ENCODE assay signal across 15 cellular contexts in genomic region chr6:35319346-35320030, GRCh38.
"Had no signal": no experiment of that assay in that cellular context is flagged by ENCODE, and none has a peak within 500 bp of the region (broad histone marks: within the 10 kb centered on the region; RNA-seq: fewer than 3 reads in every experiment).

No MANE protein-coding gene starts in this region.

- H3K4me3 Mint-ChIP-seq: activated CD4-positive, alpha-beta T cell treated with anti-CD3 and anti-CD28 coated beads, Interleukin-2, amount 10 ng/mL, durations not matched to agents 24 days and 14 days; naive thymus-derived CD8-positive, alpha-beta T cell; T-helper 17 cell had no signal

- H3K27ac ChIP-seq: epithelial cell of prostate had no signal

- DNase-seq: activated CD4-positive, alpha-beta T cell treated with anti-CD3 and anti-CD28 coated beads, Interleukin-2, amount 10 ng/mL, durations not matched to agents 24 days and 14 days; activated CD8-positive, alpha-beta memory T cell treated with anti-CD3 and anti-CD28 coated beads for 24 hours; activated effector memory CD4-positive, alpha-beta T cell treated with anti-CD3 and anti-CD28 coated beads, Interleukin-2, amount 50 U/mL, for 16 hours; left cardiac atrium; naive thymus-derived CD8-positive, alpha-beta T cell; occipital lobe; sigmoid colon; stimulated activated CD4-positive, alpha-beta T cell treated with anti-CD3 and anti-CD28 coated beads, Interleukin-12 subunit alpha, Interleukin-12 subunit beta, amount 100 ng/mL, for 4 hours; stimulated activated naive CD4-positive, alpha-beta T cell treated with Interleukin-2 at 50 U/mL for 16 hours; T-helper 17 cell; upper lobe of left lung had no signal

- H3K27me3 ChIP-seq: gastroesophageal sphincter, sigmoid colon, upper lobe of left lung had no signal

- H3K9me3 ChIP-seq: gastroesophageal sphincter, sigmoid colon, upper lobe of left lung had no signal

- H3K4me3 ChIP-seq: lung had no signal

- H3K27ac Mint-ChIP-seq: activated CD4-positive, alpha-beta T cell treated with anti-CD3 and anti-CD28 coated beads, Interleukin-2, amount 10 ng/mL, durations not matched to agents 24 days and 14 days had no signal

- H3K9me3 Mint-ChIP-seq: activated CD4-positive, alpha-beta T cell treated with anti-CD3 and anti-CD28 coated beads, Interleukin-2, amount 10 ng/mL, durations not matched to agents 24 days and 14 days; naive thymus-derived CD8-positive, alpha-beta T cell; WTC11 had no signal

- ATAC-seq: naive thymus-derived CD8-positive, alpha-beta T cell; T-helper 17 cell had no signal

- H3K27me3 Mint-ChIP-seq: activated CD4-positive, alpha-beta T cell treated with anti-CD3 and anti-CD28 coated beads, Interleukin-2, amount 10 ng/mL, durations not matched to agents 24 days and 14 days; naive thymus-derived CD8-positive, alpha-beta T cell; T-helper 17 cell had no signal

- H3K36me3 ChIP-seq: sigmoid colon had no signal
